21 cellular contexts compared by ENCODE assay signal in the genomic region with DNA sequence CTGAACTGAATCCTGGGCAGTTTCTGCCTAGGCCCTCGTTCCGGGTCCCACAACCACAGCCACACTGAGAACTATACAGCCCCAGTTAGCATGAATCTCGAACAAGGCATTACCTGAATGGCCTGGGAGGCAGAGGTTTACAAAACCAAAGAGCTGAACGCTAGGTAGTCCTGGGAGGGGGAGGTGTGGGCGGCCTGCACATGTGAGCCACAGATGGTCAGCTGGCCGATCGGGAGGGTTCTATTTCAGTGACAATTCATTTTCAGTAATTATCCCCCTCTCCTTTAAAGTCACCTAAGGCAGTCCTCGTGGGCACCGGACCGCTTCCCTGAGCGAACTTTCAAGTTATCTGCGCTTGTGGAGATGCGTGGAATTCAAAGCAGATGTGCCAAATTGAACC.
"Had no signal": no experiment of that assay in that cellular context is flagged by ENCODE, and none has a peak within 500 bp of the region (broad histone marks: within the 10 kb centered on the region; RNA-seq: fewer than 3 reads in every experiment).

No MANE protein-coding gene starts in this region.

- H3K9me3 ChIP-seq: adrenal gland, breast epithelium had no signal

- H3K27ac ChIP-seq: adrenal gland, breast epithelium, parathyroid adenoma had no signal

- H3K27me3 ChIP-seq: adrenal gland, breast epithelium had no signal

- DNase-seq: activated CD4-positive, alpha-beta T cell treated with anti-CD3 and anti-CD28 coated beads, Interleukin-2, amount 10 ng/mL, durations not matched to agents 7 days and 5 days; activated CD8-positive, alpha-beta T cell treated with anti-CD3 and anti-CD28 coated beads, Interleukin-2, amount 10 ng/mL, durations not matched to agents 7 days and 5 days; activated gamma-delta T cell treated with Interleukin-2 at 50 U/mL for 16 hours; cortex of kidney; effector CD4-positive, alpha-beta T cell; immature natural killer cell; kidney glomerular epithelial cell; mesenchymal stem cell; naive thymus-derived CD8-positive, alpha-beta T cell; stimulated activated CD4-positive, alpha-beta T cell treated with anti-CD3 and anti-CD28 coated beads, Interleukin-12 subunit alpha, Interleukin-12 subunit beta, amount 100 ng/mL, for 4 hours; stimulated activated CD4-positive, alpha-beta T cell treated with anti-CD3 and anti-CD28 coated beads, Interleukin-1b, Interleukin-23, amount 100 ng/mL, for 48 hours; stimulated activated naive CD8-positive, alpha-beta T cell treated with anti-CD3 and anti-CD28 coated beads, Interleukin-15, Interleukin-2, amounts not matched to agents 100 U/mL and 50 U/mL, for 24 hours; substantia nigra; T-helper 1 cell; T-helper 9 cell; trophoblast cell had no signal

- ATAC-seq: activated CD8-positive, alpha-beta T cell treated with anti-CD3 and anti-CD28 coated beads, Interleukin-2, amount 10 ng/mL, durations not matched to agents 7 days and 5 days; activated naive CD4-positive, alpha-beta T cell treated with anti-CD3 and anti-CD28 coated beads, Interleukin-2, amount 50 U/mL, for 72 hours; esophagus mucosa; naive thymus-derived CD8-positive, alpha-beta T cell; stimulated activated naive CD8-positive, alpha-beta T cell treated with anti-CD3 and anti-CD28 coated beads, Interleukin-15, Interleukin-2, amounts not matched to agents 100 U/mL and 50 U/mL, for 24 hours had no signal

- H3K36me3 ChIP-seq: adrenal gland, breast epithelium had no signal

- H3K4me3 ChIP-seq: adrenal gland, breast epithelium had no signal

- H3K4me1 ChIP-seq: breast epithelium, parathyroid adenoma had no signal
